Comparison of ENCODE assay signal across 9 cellular contexts in the genomic region with DNA sequence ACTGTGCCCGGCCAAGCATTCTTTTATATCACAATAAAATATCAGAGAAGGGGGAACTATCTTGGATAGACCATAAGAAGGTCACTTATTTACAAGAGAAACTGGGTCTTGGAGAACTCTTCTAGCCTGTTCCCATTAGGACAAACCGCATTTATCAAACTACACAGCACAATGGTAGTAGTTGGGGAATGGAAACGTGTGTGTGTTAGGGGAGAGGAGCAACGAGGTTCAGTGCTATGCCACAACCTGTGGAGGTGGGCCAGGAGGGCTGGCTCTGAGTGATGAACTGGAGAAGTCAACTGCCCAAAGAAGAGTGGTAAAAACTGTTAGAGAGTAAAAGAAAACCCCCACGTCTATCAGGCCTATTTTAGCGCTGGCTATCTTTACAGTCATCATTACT. TPM values are rescaled to one million over a fixed set of nuclear protein-coding genes. Genes with fewer than 3 reads are reported as not detected.
DNase-seq lines count a peak whose midpoint lies in the region; ATAC-seq and TF ChIP-seq lines count a peak whose summit lies in the region.
"Had no signal": no experiment of that assay in that cellular context is flagged by ENCODE, and none has a peak within 500 bp of the region (broad histone marks: within the 10 kb centered on the region; RNA-seq: fewer than 3 reads in every experiment).

No MANE protein-coding gene starts in this region.

- H3K4me1 Mint-ChIP-seq in immature natural killer cell = peaks cover 15 to 24% of the 10 kb centered on the region in 2 donors

- peak overlapping the region; percentile 51 to 77 (median 67) for H3K4me3 Mint-ChIP-seq in immature natural killer cell

- H3K9me3 Mint-ChIP-seq in immature natural killer cell = no peaks in the 10 kb centered on the region

- H3K27ac ChIP-seq in AG04450 (ENCODE audit: low read depth, low read length) = no peak overlapping the region
- peak overlapping the region; percentile 96; the same call in 1 of the 2 replicates for H3K27ac ChIP-seq in WERI-Rb-1

- H3K27ac Mint-ChIP-seq in immature natural killer cell = peak overlapping the region; percentile 9 to 52 (median 29)

- peak overlapping the region; percentile 0 for H3K4me3 ChIP-seq in AG04450 (ENCODE audit: low read depth, low read length)
- peak overlapping the region; percentile 72 for H3K4me3 ChIP-seq in GM12865 (ENCODE audit: low read depth, low read length)
- peak overlapping the region; percentile 96 for H3K4me3 ChIP-seq in WERI-Rb-1 (ENCODE audit: low read depth, low read length)

- POLR2A ChIA-PET in AG04450 (lab: Yijun Ruan, JAX) = no interaction called here

- CTCF ChIA-PET in AG04450 (lab: Charles Lee) = interaction anchor here (6.2 kb wide), 1 partner anchor 19 kb away, joined by 29 read pairs; no protein-coding TSS in a partner anchor

- H3K9me3 ChIP-seq in AG04450 (ENCODE audit: control insufficient read depth, insufficient read depth, low read length) (no peaks in the 10 kb centered on the region), WERI-Rb-1 (ENCODE audit: severe bottlenecking) (no peaks in the 10 kb centered on the region)
- H3K9me3 ChIP-seq: ascending aorta had no signal

- DNase-seq in AG04450 (ENCODE audit: low read depth, low spot score) (no peak), GM12865 (ENCODE audit: low read depth) (no peak), WERI-Rb-1 (no peak), immature natural killer cell (no peak), NCI-H1092 treated with DMSO at 0.1 percent for 48 hours (lab: John Stamatoyannopoulos, UW) (no peak), iPS-NIHi7 (ENCODE audit: extremely low spot score) (no peak)
- no peak for DNase-seq in effector CD4-positive, alpha-beta T cell

- TF ChIP-seq CTCF in AG04450 (IDR thresholded peaks at IDR 0.05; ENCODE audit: low read depth, low read length) (no peak), GM12865 (IDR thresholded peaks at IDR 0.05; ENCODE audit: insufficient read depth, low read depth, low read length, missing control alignments) (no peak), WERI-Rb-1 (IDR thresholded peaks at IDR 0.05; ENCODE audit: low read depth, low read length) (no peak)

- H3K36me3 Mint-ChIP-seq in immature natural killer cell = no peaks in the 10 kb centered on the region

- peaks cover 58% of the 10 kb centered on the region for H3K36me3 ChIP-seq in WERI-Rb-1

- ATAC-seq in GM21526 (IDR thresholded peaks at IDR 0.05; ENCODE audit: low FRiP score, unreplicated experiment) = no peak

- peaks cover 0 to 4% (median 4%) of the 10 kb centered on the region in 3 donors for H3K27me3 Mint-ChIP-seq in immature natural killer cell (ENCODE audit: low read depth in 3 of 3)

- no peaks in the 10 kb centered on the region for H3K27me3 ChIP-seq in AG04450 (ENCODE audit: control insufficient read depth, insufficient read depth, low read length)
- H3K27me3 ChIP-seq in WERI-Rb-1 (ENCODE audit: insufficient read depth, low read depth, severe bottlenecking) = no peaks in the 10 kb centered on the region
- H3K27me3 ChIP-seq: ascending aorta had no signal

RNA-seq across cellular contexts. Expression of a gene that starts 1.6 kb away (rescaled TPM):
- polyA plus RNA-seq in AG04450 (2011; rRNA removed) (15.2 and 20.7 TPM in 2 replicates), immature natural killer cell (1 to 10 TPM; 2.3 to 3.7 (median 3.2) TPM)
- polyA minus RNA-seq in AG04450 (2011; rRNA and poly(A)+ RNA removed) = 5.4 and 9.9 TPM in 2 replicates

RNA-seq across cellular contexts. Expression of a gene that starts 44.1 kb away (rescaled TPM):
- 103 and 113 TPM in 2 replicates for polyA plus RNA-seq in AG04450 (2011; rRNA removed)
- 184 and 191 TPM in 2 replicates for polyA minus RNA-seq in AG04450 (2011; rRNA and poly(A)+ RNA removed)
- polyA plus RNA-seq in immature natural killer cell = 100 to 1,000 TPM; 249 to 673 (median 267) TPM

RNA-seq across cellular contexts. Expression of a gene that starts 45.0 kb away (rescaled TPM):
- polyA plus RNA-seq in AG04450 (2011; rRNA removed) = 26.1 and 31.4 TPM in 2 replicates
- polyA minus RNA-seq in AG04450 (2011; rRNA and poly(A)+ RNA removed) = 22.9 and 29.1 TPM in 2 replicates
- polyA plus RNA-seq in immature natural killer cell = 10 to 100 TPM; 26.4 to 43.8 (median 36.3) TPM

RNA-seq across cellular contexts. Expression of a gene that starts 54.6 kb away (rescaled TPM):
- polyA plus RNA-seq in AG04450 (2011; rRNA removed) (43.9 and 58.4 TPM in 2 replicates), immature natural killer cell (10 to 100 TPM; 28.8 to 50.2 (median 29.6) TPM)
- 23.8 and 40.5 TPM in 2 replicates for polyA minus RNA-seq in AG04450 (2011; rRNA and poly(A)+ RNA removed)

RNA-seq across cellular contexts. Expression of a gene that starts 55.4 kb away (rescaled TPM):
- polyA plus RNA-seq in AG04450 (2011; rRNA removed) (51.5 and 54.3 TPM in 2 replicates), immature natural killer cell (under 1 TPM in 2 of 3 donors, not detected in 1; 0.50 to 0.57 TPM)
- 70.0 and 92.0 TPM in 2 replicates for polyA minus RNA-seq in AG04450 (2011; rRNA and poly(A)+ RNA removed)

Comparison
In these comparisons a context has a peak if more than half of its experiments do, and no peak if none do; other contexts are left out.
1. H3K4me3 ChIP-seq: peak in every context shown above with its lines; median percentile 96 in WERI-Rb-1; 72 in GM12865; 0 in AG04450.